8 cellular contexts compared by ENCODE assay signal in genomic region chr20:63707558-63708300, GRCh38. TPM values are rescaled to one million over a fixed set of nuclear protein-coding genes. Genes with fewer than 3 reads are reported as not detected.
DNase-seq lines count a peak whose midpoint lies in the region; ATAC-seq and TF ChIP-seq lines count a peak whose summit lies in the region.

Gene ARFRP1 (minus strand): TSS chr20:63707976. CDS start chr20:63707091, 885 bp downstream.
Gene ZGPAT (plus strand): TSS chr20:63708039. CDS start chr20:63708581, 542 bp downstream.

- H3K36me3 ChIP-seq in adipocyte (ENCODE audit: control insufficient read depth, insufficient read depth, low read length, severe bottlenecking), result peaks cover 55% of the 10 kb centered on the region
- H3K36me3 ChIP-seq in heart left ventricle, result peaks cover 0 to 74% (median 66%) of the 10 kb centered on the region in 9 donors
- H3K36me3 ChIP-seq in transverse colon, result peaks cover 0 to 23% (median 10%) of the 10 kb centered on the region in 4 donors

- H3K27me3 Mint-ChIP-seq in T-cell, result no peaks in the 10 kb centered on the region

- intact Hi-C loops in heart left ventricle (cut with DNase I), result loop anchor here in 1 of 10 donors (5.0 kb wide), 1 partner anchor 155 kb away; the partner anchor contains the start of gene ABHD16B
- intact Hi-C loops in transverse colon (cut with DNase I; ENCODE audit: low total_unique reads), result loop anchor here (2.0 kb wide), 1 partner anchor 55 kb away; the partner anchor contains the start of gene STMN3

- H3K27ac Mint-ChIP-seq in T-cell, result peak within 1 kb of the TSS; percentile 66 to 84

- H3K9me3 ChIP-seq in adipocyte (ENCODE audit: control insufficient read depth, low read length) (no peaks in the 10 kb centered on the region), heart left ventricle (peaks cover 0 to 9% (median 0%) of the 10 kb centered on the region in 12 donors), transverse colon (no peaks in the 10 kb centered on the region)

- peak within 1 kb of the TSS; percentile 86 to 88 (median 87) for H3K4me3 Mint-ChIP-seq in T-cell

- peak within 1 kb of the TSS; percentile 76 to 97 (median 94) for H3K27ac ChIP-seq in heart left ventricle
- peak within 1 kb of the TSS; percentile 90 to 95 (median 92) for H3K27ac ChIP-seq in transverse colon

- no peaks in the 10 kb centered on the region for H3K9me3 Mint-ChIP-seq in T-cell

- DNase-seq in GM10266 (ENCODE audit: extremely low spot score) (peak; percentile 96), NCI-H1417 treated with DMSO at 0.1 percent for 48 hours (lab: John Stamatoyannopoulos, UW) (peak; percentile 75), T-cell (peak; percentile 69 to 90 (median 77)), adipocyte (ENCODE audit: low read depth) (peak; percentile 93), heart left ventricle (peak; percentile 90 to 96 (median 93)), pons (ENCODE audit: low spot score) (peak; percentile 75), transverse colon (peak; percentile 93)

- in situ Hi-C loops in transverse colon (cut with MboI; ENCODE audit: low pct_ligation_motif_present in 1 of 4, low pct_unique_long_range_greater_than_20kb in 1 of 4, low sequenced_read_pairs in 3 of 4), result no loop called here

- H3K27me3 ChIP-seq in adipocyte (replicated peaks; ENCODE audit: control insufficient read depth, insufficient read depth, low read length) (no peaks in the 10 kb centered on the region), heart left ventricle (no peaks in the 10 kb centered on the region), transverse colon (no peaks in the 10 kb centered on the region)

- H3K9ac ChIP-seq in adipocyte (ENCODE audit: low read length), result peak within 1 kb of the TSS; percentile 95

- WGBS in heart left ventricle, 4 donors, result 0 to 1% (median 1%) methylated on average over 42 to 98 of the region's 98 CpGs
- WGBS in transverse colon (ENCODE audit: low coverage in 1 of 2), 2 donors, result 0% methylated on average over 79 of the region's 98 CpGs; no CpG with 5 or more reads in 1 of the 2 donors

- H3K36me3 Mint-ChIP-seq in T-cell, result peaks cover 31% of the 10 kb centered on the region

- TF ChIP-seq CTCF in GM10266 (IDR thresholded peaks at IDR 0.05; ENCODE audit: control insufficient read depth, insufficient read depth, low read depth, missing control alignments), result no peak
- TF ChIP-seq CTCF in heart left ventricle (IDR thresholded peaks at IDR 0.05), result peak in 1 of 12 donors; percentile 8
- TF ChIP-seq CTCF in transverse colon (IDR thresholded peaks at IDR 0.05), result no peak

- ATAC-seq in HG02642 (IDR thresholded peaks at IDR 0.05; ENCODE audit: poor library complexity, unreplicated experiment), result peak; percentile 69
- ATAC-seq in T-cell (replicated peaks in 1 of 4), result peak; percentile 87 to 92 (median 92)
- peak; percentile 88 to 96 (median 96) for ATAC-seq in heart left ventricle

- POLR2A ChIA-PET in T-cell (lab: Charles Lee), result interaction anchor here in 1 of 2 donors (0.6 to 1.0 kb wide), 3 partner anchors 28 to 358 kb away, joined by 3 read pairs; partner anchors contain the start of genes HELZ2 and LIME1

- CTCF ChIA-PET in T-cell (lab: Charles Lee), result interaction anchor here in 1 of 2 donors (0.6 to 1.6 kb wide), 6 partner anchors 29 to 170 kb away, joined by 3 to 20 read pairs (median 7); partner anchors contain the start of genes LIME1, PTK6, RTEL1 and TPD52L2

- TF ChIP-seq POLR2A in heart left ventricle (IDR thresholded peaks at IDR 0.05) (peak in 1 of 2 donors; percentile 72), transverse colon (IDR thresholded peaks at IDR 0.05) (peak; percentile 57)

- peak within 1 kb of the TSS; percentile 91 for H3K4me3 ChIP-seq in adipocyte (ENCODE audit: low read length)
- H3K4me3 ChIP-seq in heart left ventricle, result peak within 1 kb of the TSS; percentile 53 to 98 (median 87)
- H3K4me3 ChIP-seq in transverse colon, result peak within 1 kb of the TSS; percentile 70 to 99 (median 95)

- peaks cover 45 to 54% (median 47%) of the 10 kb centered on the region in 3 donors for H3K4me1 Mint-ChIP-seq in T-cell

- peaks cover 21% of the 10 kb centered on the region for H3K4me1 ChIP-seq in adipocyte (ENCODE audit: control insufficient read depth, insufficient read depth, low read length)
- peaks cover 3 to 42% (median 25%) of the 10 kb centered on the region in 12 donors for H3K4me1 ChIP-seq in heart left ventricle
- peaks cover 18 to 25% (median 23%) of the 10 kb centered on the region in 4 donors for H3K4me1 ChIP-seq in transverse colon

- TF ChIP-seq EP300 in transverse colon (IDR thresholded peaks at IDR 0.05; ENCODE audit: low read depth), result no peak

RNA-seq across cellular contexts. Expression of gene ARFRP1, which starts in this region (rescaled TPM):
- total RNA-seq in T-cell (100 to 1,000 TPM in 2 of 5 donors, 10 to 100 TPM in 3; 58.5 to 102 (median 99.5) TPM), heart left ventricle (10 to 100 TPM; 27.3 to 47.8 (median 33.8) TPM), transverse colon (10 to 100 TPM; 46.2 to 75.4 (median 56.2) TPM)
- polyA plus RNA-seq in heart left ventricle, result 10 to 100 TPM; 35.9 to 38.0 TPM

RNA-seq across cellular contexts. Expression of gene ZGPAT, which starts in this region (rescaled TPM):
- total RNA-seq in T-cell (10 to 100 TPM; 42.7 to 71.0 (median 59.0) TPM), heart left ventricle (10 to 100 TPM; 12.9 to 22.0 (median 18.5) TPM), transverse colon (100 to 1,000 TPM in 2 of 4 donors, 10 to 100 TPM in 2; 29.1 to 346 (median 76.5) TPM)
- 10 to 100 TPM; 27.9 to 34.4 TPM for polyA plus RNA-seq in heart left ventricle

Comparison
In these comparisons a context has a peak if more than half of its experiments do, and no peak if none do; other contexts are left out.
1. Peak in every context shown above with its lines: DNase-seq, ATAC-seq, H3K4me3 ChIP-seq and H3K27ac ChIP-seq.